Comparison of ENCODE assay signal across 19 cellular contexts in the genomic region with DNA sequence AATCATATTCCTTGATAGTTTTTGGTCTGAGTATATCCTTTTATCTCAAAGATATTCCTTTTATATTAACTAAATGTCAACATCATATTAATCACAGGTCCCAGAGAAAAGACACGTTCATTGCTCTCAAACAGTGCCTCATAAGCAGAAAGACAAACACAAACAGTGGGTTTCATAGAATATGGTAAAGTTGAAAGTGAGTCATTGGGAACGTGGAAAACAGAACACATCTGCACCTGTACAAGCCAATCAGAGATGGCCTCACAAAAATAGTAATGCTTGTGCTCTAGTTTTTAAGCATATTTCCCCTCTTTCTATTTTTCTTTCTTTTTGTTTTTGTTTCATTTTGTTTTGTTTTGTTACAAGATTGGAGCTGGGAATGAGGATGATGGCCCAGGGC.
"Had no signal": no experiment of that assay in that cellular context is flagged by ENCODE, and none has a peak within 500 bp of the region (broad histone marks: within the 10 kb centered on the region; RNA-seq: fewer than 3 reads in every experiment).

No MANE protein-coding gene starts in this region.

- H3K9me3 ChIP-seq: SK-N-SH had no signal

- H3K9ac ChIP-seq: SK-N-SH had no signal

- H3K4me2 ChIP-seq: SK-N-SH had no signal

- H3K27ac ChIP-seq: RWPE1 had no signal

- DNase-seq: KBM-7, NCI-H1092, NCI-H1105 treated with DMSO at 0.1 percent for 48 hours, NCI-H1417 treated with DMSO at 0.1 percent for 48 hours, NCI-H146, NCI-H1694 treated with DMSO at 0.1 percent for 48 hours, NCI-H1930, NCI-H2081, NCI-H2107, NCI-H226, NCI-H446, NCI-H510A, NCI-H524 treated with DMSO at 0.1 percent for 48 hours, NCI-H69, NCI-H82, SHP77, SK-N-SH, SW 1271 had no signal
